Comparison of ENCODE assay signal across 1 cellular context in the genomic region with DNA sequence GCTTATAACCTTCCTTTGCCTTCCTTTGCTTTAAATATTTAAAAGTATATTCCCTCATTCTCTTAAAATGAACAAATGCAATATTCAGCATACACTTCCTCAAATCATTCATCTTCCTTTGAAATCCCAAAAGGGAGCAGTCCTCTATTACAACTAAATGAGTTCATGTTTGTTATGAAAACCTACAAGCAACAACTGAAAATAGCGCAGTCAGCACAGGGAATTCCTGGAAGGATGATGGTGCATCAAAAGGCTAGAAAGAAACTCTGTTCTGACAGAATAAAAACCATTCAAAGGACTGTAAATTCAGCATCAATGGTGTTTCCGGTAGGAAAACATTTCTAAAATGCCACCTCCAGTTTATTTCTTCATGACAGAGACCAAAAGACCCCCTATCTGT.
TF ChIP-seq lines count a peak whose summit lies in the region.

No MANE protein-coding gene starts in this region.

TF ChIP-seq in WTC11, 78 proteins besides CTCF, POLR2A, EP300 and RAD21 (continued from another document):
- no peak for TF ChIP-seq MLX (CRISPR knock-in tag; IDR thresholded peaks at IDR 0.05)
- TF ChIP-seq ZNF219 (CRISPR knock-in tag; IDR thresholded peaks at IDR 0.05; ENCODE audit: borderline replicate concordance) = no peak
- TF ChIP-seq CREB1 (CRISPR knock-in tag; IDR thresholded peaks at IDR 0.05) = no peak
- TF ChIP-seq ELF4 (CRISPR knock-in tag; IDR thresholded peaks at IDR 0.05; ENCODE audit: low read depth) = no peak
- TF ChIP-seq, protein P1, sequence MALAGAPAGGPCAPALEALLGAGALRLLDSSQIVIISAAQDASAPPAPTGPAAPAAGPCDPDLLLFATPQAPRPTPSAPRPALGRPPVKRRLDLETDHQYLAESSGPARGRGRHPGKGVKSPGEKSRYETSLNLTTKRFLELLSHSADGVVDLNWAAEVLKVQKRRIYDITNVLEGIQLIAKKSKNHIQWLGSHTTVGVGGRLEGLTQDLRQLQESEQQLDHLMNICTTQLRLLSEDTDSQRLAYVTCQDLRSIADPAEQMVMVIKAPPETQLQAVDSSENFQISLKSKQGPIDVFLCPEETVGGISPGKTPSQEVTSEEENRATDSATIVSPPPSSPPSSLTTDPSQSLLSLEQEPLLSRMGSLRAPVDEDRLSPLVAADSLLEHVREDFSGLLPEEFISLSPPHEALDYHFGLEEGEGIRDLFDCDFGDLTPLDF (CRISPR knock-in tag; IDR thresholded peaks at IDR 0.05) = no peak
- TF ChIP-seq, protein P2, sequence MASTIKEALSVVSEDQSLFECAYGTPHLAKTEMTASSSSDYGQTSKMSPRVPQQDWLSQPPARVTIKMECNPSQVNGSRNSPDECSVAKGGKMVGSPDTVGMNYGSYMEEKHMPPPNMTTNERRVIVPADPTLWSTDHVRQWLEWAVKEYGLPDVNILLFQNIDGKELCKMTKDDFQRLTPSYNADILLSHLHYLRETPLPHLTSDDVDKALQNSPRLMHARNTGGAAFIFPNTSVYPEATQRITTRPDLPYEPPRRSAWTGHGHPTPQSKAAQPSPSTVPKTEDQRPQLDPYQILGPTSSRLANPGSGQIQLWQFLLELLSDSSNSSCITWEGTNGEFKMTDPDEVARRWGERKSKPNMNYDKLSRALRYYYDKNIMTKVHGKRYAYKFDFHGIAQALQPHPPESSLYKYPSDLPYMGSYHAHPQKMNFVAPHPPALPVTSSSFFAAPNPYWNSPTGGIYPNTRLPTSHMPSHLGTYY (CRISPR knock-in tag; IDR thresholded peaks at IDR 0.05) = no peak
- TF ChIP-seq NR1H2 (CRISPR knock-in tag; IDR thresholded peaks at IDR 0.05) = no peak
- no peak for TF ChIP-seq ZNF121 (CRISPR knock-in tag; IDR thresholded peaks at IDR 0.05)
- no peak for TF ChIP-seq HMGXB4 (CRISPR knock-in tag; IDR thresholded peaks at IDR 0.05)
- no peak for TF ChIP-seq NFE2L1 (CRISPR knock-in tag; IDR thresholded peaks at IDR 0.05)
- TF ChIP-seq STAT6 (CRISPR knock-in tag; conservative IDR thresholded peaks at IDR 0.05; ENCODE audit: low read depth) = no peak
- no peak for TF ChIP-seq ATF1 (CRISPR knock-in tag; IDR thresholded peaks at IDR 0.05)
- TF ChIP-seq GABPB1 (CRISPR knock-in tag; IDR thresholded peaks at IDR 0.05) = no peak
